ENCODE assay signal across 28 cellular contexts in genomic region chr19:57667220-57667619, GRCh38. TPM values are rescaled to one million over a fixed set of nuclear protein-coding genes. Genes with fewer than 3 reads are reported as not detected.
DNase-seq lines count a peak whose midpoint lies in the region; ATAC-seq, FAIRE-seq and TF ChIP-seq lines count a peak whose summit lies in the region.
"Had no signal": no experiment of that assay in that cellular context is flagged by ENCODE, and none has a peak within 500 bp of the region (broad histone marks: within the 10 kb centered on the region; RNA-seq: fewer than 3 reads in every experiment).

No MANE protein-coding gene starts in this region.

- SMC1A ChIA-PET in GM12878 (lab: Charles Lee; ENCODE audit: uncharacterized antibody, unreplicated experiment), result no interaction called here

- H3K9me3 ChIP-seq in HEK293 (ENCODE audit: control insufficient read depth, insufficient read depth, low read depth, low read length) (no peaks in the 10 kb centered on the region), GM12878 (replicated peaks; ENCODE audit: control insufficient read depth, insufficient read depth, low read length) (no peaks in the 10 kb centered on the region; the same call in 2 of the 3 replicates)

- no peak overlapping the region for H3K9ac ChIP-seq in GM12878 (ENCODE audit: control insufficient read depth, insufficient read depth, low read length)

- ATAC-seq in GM12878 (no peak), GM19395 (IDR thresholded peaks at IDR 0.05; ENCODE audit: unreplicated experiment) (no peak)
- no peak for ATAC-seq in natural killer cell treated with Interleukin-12 subunit alpha and Interleukin-12 subunit beta and Interleukin-15 and Interleukin-18, amount 100 ng/mL, for 72 hours
- ATAC-seq: Panc1 had no signal

- TF ChIP-seq RAD21 in GM12878 (IDR thresholded peaks at IDR 0.05; ENCODE audit: insufficient read depth, low read depth, low read length), result no peak

- POLR2A ChIA-PET in HEK293 (lab: Yijun Ruan, JAX), result no interaction called here
- POLR2A ChIA-PET in GM12878 (lab: Charles Lee), result no interaction called here

- no TSS peak for BruUV-seq in GM12878 (replicated peaks; lab: Mats Ljungman, UMichigan)

- CTCF ChIA-PET in HEK293 (lab: Yijun Ruan, JAX) (interaction anchor here (0.6 to 0.7 kb wide), 2 partner anchors 15 to 107 kb away, joined by 3 read pairs; partner anchors contain the start of gene ZNF551), GM12878 (lab: Yijun Ruan, JAX) (no interaction called here)

- TF ChIP-seq CTCF in HEK293 (tag by site-specific recombination; IDR thresholded peaks at IDR 0.05) (no peak), GM12878 (IDR thresholded peaks at IDR 0.05 in 2 of 3, conservative IDR thresholded peaks at IDR 0.05 in 1 of 3; ENCODE audit: control insufficient read depth in 2 of 3, extremely low read depth in 1 of 3, insufficient read depth in 1 of 3, low read depth in 3 of 3, low read length in 3 of 3) (no peak), neural crest cell (conservative IDR thresholded peaks at IDR 0.05) (no peak)

- intact Hi-C loops in GM12878 (cut with micrococcal nuclease; ENCODE audit: unreplicated experiment), result no loop called here

- DNase-seq in GM12878 (ENCODE audit: low read depth, low spot score) (no peak), neural crest cell (ENCODE audit: low read depth, low spot score) (no peak), NCI-H2081 (lab: John Stamatoyannopoulos, UW) (no peak)
- DNase-seq in natural killer cell treated with Interleukin-12 subunit alpha and Interleukin-12 subunit beta and Interleukin-15 and Interleukin-18, amount 100 ng/mL, for 72 hours (ENCODE audit: low spot score), result no peak
- DNase-seq: C1 segment of cervical spinal cord; CD4-positive, alpha-beta memory T cell; COR-L47; EL; GDM1; H9; HFFc6; IMR-90; NCI-H1048; NCI-H1417; NCI-H1694 treated with DMSO at 0.1 percent for 48 hours; NCI-H2081 treated with DMSO at 0.1 percent for 48 hours; NCI-H2171; NCI-H226; NCI-H510A; NCI-H69; SHP77 had no signal

- FAIRE-seq in GM12878 (lab: Jason Lieb, UNC), result no peak
- FAIRE-seq: GM12891 had no signal

- H3K9me3 Mint-ChIP-seq in neural crest cell, result no peaks in the 10 kb centered on the region
- peaks cover 4% of the 10 kb centered on the region for H3K9me3 Mint-ChIP-seq in natural killer cell treated with Interleukin-12 subunit alpha and Interleukin-12 subunit beta and Interleukin-15 and Interleukin-18, amount 100 ng/mL, for 72 hours
- H3K9me3 Mint-ChIP-seq: H9, HFFc6 had no signal

- RAD21 ChIA-PET in GM12878 (lab: Charles Lee; ENCODE audit: unreplicated experiment), result no interaction called here

- H3K27ac Mint-ChIP-seq in neural crest cell (ENCODE audit: unreplicated experiment), result no peak overlapping the region
- H3K27ac Mint-ChIP-seq in natural killer cell treated with Interleukin-12 subunit alpha and Interleukin-12 subunit beta and Interleukin-15 and Interleukin-18, amount 100 ng/mL, for 72 hours, result no peak overlapping the region
- H3K27ac Mint-ChIP-seq: CD4-positive, alpha-beta memory T cell; H9; HFFc6 had no signal

- H3K36me3 Mint-ChIP-seq in neural crest cell (ENCODE audit: low read depth), result no peaks in the 10 kb centered on the region
- peaks cover 4% of the 10 kb centered on the region for H3K36me3 Mint-ChIP-seq in natural killer cell treated with Interleukin-12 subunit alpha and Interleukin-12 subunit beta and Interleukin-15 and Interleukin-18, amount 100 ng/mL, for 72 hours

- peaks cover 34% of the 10 kb centered on the region for H3K27me3 Mint-ChIP-seq in neural crest cell (ENCODE audit: low read depth)
- H3K27me3 Mint-ChIP-seq in natural killer cell treated with Interleukin-12 subunit alpha and Interleukin-12 subunit beta and Interleukin-15 and Interleukin-18, amount 100 ng/mL, for 72 hours, result peaks cover 15% of the 10 kb centered on the region in 2 donors

- H4K20me1 ChIP-seq in GM12878 (ENCODE audit: control insufficient read depth, insufficient read depth), result no peaks in the 10 kb centered on the region

- no peak for TF ChIP-seq POLR2A in GM12878 (IDR thresholded peaks at IDR 0.05; ENCODE audit: low read depth, low read length)

- peaks cover 8% of the 10 kb centered on the region for H3K4me1 Mint-ChIP-seq in neural crest cell
- peaks cover 0 to 3% of the 10 kb centered on the region in 2 donors for H3K4me1 Mint-ChIP-seq in natural killer cell treated with Interleukin-12 subunit alpha and Interleukin-12 subunit beta and Interleukin-15 and Interleukin-18, amount 100 ng/mL, for 72 hours (ENCODE audit: low read depth in 2 of 2)

- no peaks in the 10 kb centered on the region for H3K79me2 ChIP-seq in GM12878 (ENCODE audit: control insufficient read depth, insufficient read depth, low read length)

- H2AFZ ChIP-seq in GM12878 (ENCODE audit: control insufficient read depth, low read depth, low read length), result no peak overlapping the region

- no peak overlapping the region for H3K4me2 ChIP-seq in GM12878 (ENCODE audit: control insufficient read depth, insufficient read depth)

- peak overlapping the region; percentile 17 for H3K4me3 Mint-ChIP-seq in neural crest cell
- H3K4me3 Mint-ChIP-seq in natural killer cell treated with Interleukin-12 subunit alpha and Interleukin-12 subunit beta and Interleukin-15 and Interleukin-18, amount 100 ng/mL, for 72 hours, result no peak overlapping the region
- H3K4me3 Mint-ChIP-seq: CD4-positive, alpha-beta memory T cell; H9; HFFc6 had no signal

- H3K4me3 ChIP-seq in HEK293 (ENCODE audit: low read depth, low read length) (no peak overlapping the region), GM12878 (no peak overlapping the region)

- H3K27me3 ChIP-seq in GM12878 (replicated peaks in 1 of 2; ENCODE audit: control insufficient read depth in 2 of 2, insufficient read depth in 2 of 2, low read length in 1 of 2), result no peaks in the 10 kb centered on the region; a peak in 1 of 4 replicates

- H3K36me3 ChIP-seq in HEK293 (ENCODE audit: control insufficient read depth in 2 of 2, insufficient read depth in 1 of 2, low read length in 2 of 2) (no peaks in the 10 kb centered on the region), GM12878 (ENCODE audit: control insufficient read depth in 2 of 2, insufficient read depth in 2 of 2, low read length in 1 of 2) (no peaks in the 10 kb centered on the region)

- H3K4me1 ChIP-seq in HEK293 (ENCODE audit: control insufficient read depth, insufficient read depth, low read length) (no peaks in the 10 kb centered on the region), GM12878 (ENCODE audit: control insufficient read depth, insufficient read depth, low read length) (no peaks in the 10 kb centered on the region)

- in situ Hi-C loops in GM12878 (cut with MboI), result no loop called here

- H3K27ac ChIP-seq in HEK293 (ENCODE audit: extremely low read depth, low read depth, low read length) (no peak overlapping the region), GM12878 (ENCODE audit: control insufficient read depth, insufficient read depth) (no peak overlapping the region)
- H3K27ac ChIP-seq: RWPE1 had no signal

- no peak for TF ChIP-seq EP300 in GM12878 (IDR thresholded peaks at IDR 0.05; ENCODE audit: borderline replicate concordance in 1 of 2, control insufficient read depth in 1 of 2, low read depth in 2 of 2, low read length in 2 of 2)

RNA-seq across cellular contexts. Expression of gene ZSCAN4, which starts 1.5 kb away (rescaled TPM):
- total RNA-seq in GM12878 (2013; cell fraction: nucleolus; rRNA removed), result 0.19 TPM in 1 of 2 replicates, not detected in the other
- total RNA-seq in GM12878 (2014; rRNA removed) (not detected in 2 replicates), GM12878 (2014; rRNA removed; fragmentation: Illumina TruSeq; extraction: Trizol) (not detected in 2 replicates), GM12878 (2021) (not detected in 2 replicates), neural crest cell (not detected in 2 replicates)
- polyA plus RNA-seq in GM12878 (2011; ENCODE audit: low read depth), result not detected
- polyA plus RNA-seq in GM12878 (2011; rRNA removed) (0.04 and 0.10 TPM in 2 replicates), GM12878 (2014; fragmentation: Illumina TruSeq; extraction: Trizol) (0.06 TPM in 1 of 2 replicates, not detected in the other), GM12878 (2014; fragmentation: Nextera tagmentation; extraction: Ambion mirVana) (under 1 TPM in 1 of 2 experiments, not detected in 1; 0.04 TPM), GM12878 (2014; rRNA removed) (not detected in 2 replicates), GM12878 (2016; fragmentation: Nextera tagmentation; extraction: Ambion mirVana) (not detected)
- 0.03 TPM in 1 of 2 replicates, not detected in the other for polyA plus RNA-seq in GM12878 (2011; cell fraction: cytosol; rRNA removed)
- 0.07 and 0.10 TPM in 2 replicates for polyA plus RNA-seq in GM12878 (2011; cell fraction: nucleus; rRNA removed)
- polyA plus RNA-seq in GM12878 (2012), result 0.07 TPM in 1 of 2 replicates, not detected in the other
- polyA minus RNA-seq in GM12878 (2011; rRNA and poly(A)+ RNA removed), result not detected in 2 replicates
- polyA minus RNA-seq in GM12878 (2011; cell fraction: cytosol; rRNA and poly(A)+ RNA removed), result not detected in 2 replicates
- not detected in 2 replicates for polyA minus RNA-seq in GM12878 (2011; cell fraction: nucleus; rRNA and poly(A)+ RNA removed)
- not detected for total RNA-seq in natural killer cell treated with Interleukin-12 subunit alpha and Interleukin-12 subunit beta and Interleukin-15 and Interleukin-18, amount 100 ng/mL, for 72 hours
- total RNA-seq: A673; CD4-positive, alpha-beta memory T cell; H9; HFFc6; IMR-90; SK-MEL-5 had no signal
- polyA plus RNA-seq: CD4-positive, alpha-beta memory T cell; IMR-90 had no signal

RNA-seq across cellular contexts. Expression of gene ZNF551, which starts 14.6 kb away (rescaled TPM):
- total RNA-seq in GM12878 (2013; cell fraction: nucleolus; rRNA removed), result 31.7 and 34.2 TPM in 2 replicates
- total RNA-seq in GM12878 (2014; rRNA removed), result 10.7 and 11.4 TPM in 2 replicates
- 11.1 and 11.2 TPM in 2 replicates for total RNA-seq in GM12878 (2014; rRNA removed; fragmentation: Illumina TruSeq; extraction: Trizol)
- 9.0 and 10.3 TPM in 2 replicates for total RNA-seq in GM12878 (2021)
- 5.5 TPM for polyA plus RNA-seq in GM12878 (2011; ENCODE audit: low read depth)
- polyA plus RNA-seq in GM12878 (2011; rRNA removed), result 7.3 and 8.5 TPM in 2 replicates
- 4.5 and 5.0 TPM in 2 replicates for polyA plus RNA-seq in GM12878 (2011; cell fraction: cytosol; rRNA removed)
- 5.0 and 5.2 TPM in 2 replicates for polyA plus RNA-seq in GM12878 (2011; cell fraction: nucleus; rRNA removed)
- polyA plus RNA-seq in GM12878 (2012), result 4.9 and 5.2 TPM in 2 replicates
- polyA plus RNA-seq in GM12878 (2014; fragmentation: Illumina TruSeq; extraction: Trizol), result 7.7 and 9.0 TPM in 2 replicates
- 1 to 10 TPM; 1.8 to 2.0 TPM for polyA plus RNA-seq in GM12878 (2014; fragmentation: Nextera tagmentation; extraction: Ambion mirVana)
- 5.9 and 7.4 TPM in 2 replicates for polyA plus RNA-seq in GM12878 (2014; rRNA removed)
- 1 to 10 TPM; 6.9 to 8.3 TPM for polyA plus RNA-seq in GM12878 (2016; fragmentation: Nextera tagmentation; extraction: Ambion mirVana)
- polyA minus RNA-seq in GM12878 (2011; rRNA and poly(A)+ RNA removed), result 9.9 and 10.0 TPM in 2 replicates
- 3.2 and 4.2 TPM in 2 replicates for polyA minus RNA-seq in GM12878 (2011; cell fraction: cytosol; rRNA and poly(A)+ RNA removed)
- 8.0 and 11.7 TPM in 2 replicates for polyA minus RNA-seq in GM12878 (2011; cell fraction: nucleus; rRNA and poly(A)+ RNA removed)
- total RNA-seq in neural crest cell, result 19.1 and 20.5 TPM in 2 replicates
- total RNA-seq in natural killer cell treated with Interleukin-12 subunit alpha and Interleukin-12 subunit beta and Interleukin-15 and Interleukin-18, amount 100 ng/mL, for 72 hours, result 10 to 100 TPM in 1 of 2 donors, 1 to 10 TPM in 1; 6.6 to 13.5 TPM

RNA-seq across cellular contexts. Expression of gene ZNF211, which starts 34.3 kb away (rescaled TPM):
- 19.8 and 20.5 TPM in 2 replicates for total RNA-seq in GM12878 (2013; cell fraction: nucleolus; rRNA removed)
- 10.7 and 11.1 TPM in 2 replicates for total RNA-seq in GM12878 (2014; rRNA removed)
- total RNA-seq in GM12878 (2014; rRNA removed; fragmentation: Illumina TruSeq; extraction: Trizol), result 9.6 and 9.8 TPM in 2 replicates
- total RNA-seq in GM12878 (2021), result 8.6 and 9.4 TPM in 2 replicates
- polyA plus RNA-seq in GM12878 (2011; ENCODE audit: low read depth), result 9.4 TPM
- polyA plus RNA-seq in GM12878 (2011; rRNA removed), result 20.6 and 22.0 TPM in 2 replicates
- 11.2 and 12.7 TPM in 2 replicates for polyA plus RNA-seq in GM12878 (2011; cell fraction: cytosol; rRNA removed)
- 21.5 and 34.9 TPM in 2 replicates for polyA plus RNA-seq in GM12878 (2011; cell fraction: nucleus; rRNA removed)
- 8.0 and 10.3 TPM in 2 replicates for polyA plus RNA-seq in GM12878 (2012)
- 9.3 and 12.2 TPM in 2 replicates for polyA plus RNA-seq in GM12878 (2014; fragmentation: Illumina TruSeq; extraction: Trizol)
- polyA plus RNA-seq in GM12878 (2014; fragmentation: Nextera tagmentation; extraction: Ambion mirVana), result 1 to 10 TPM; 2.1 to 3.6 TPM
- 8.5 and 9.1 TPM in 2 replicates for polyA plus RNA-seq in GM12878 (2014; rRNA removed)
- 10 to 100 TPM in 1 of 2 experiments, 1 to 10 TPM in 1; 6.7 to 10.3 TPM for polyA plus RNA-seq in GM12878 (2016; fragmentation: Nextera tagmentation; extraction: Ambion mirVana)
- 10.6 and 14.8 TPM in 2 replicates for polyA minus RNA-seq in GM12878 (2011; rRNA and poly(A)+ RNA removed)
- polyA minus RNA-seq in GM12878 (2011; cell fraction: cytosol; rRNA and poly(A)+ RNA removed), result 4.5 and 4.9 TPM in 2 replicates
- 18.4 and 23.5 TPM in 2 replicates for polyA minus RNA-seq in GM12878 (2011; cell fraction: nucleus; rRNA and poly(A)+ RNA removed)
- total RNA-seq in neural crest cell, result 22.9 and 23.4 TPM in 2 replicates
- 10 to 100 TPM in 1 of 2 donors, 1 to 10 TPM in 1; 9.9 to 12.4 TPM for total RNA-seq in natural killer cell treated with Interleukin-12 subunit alpha and Interleukin-12 subunit beta and Interleukin-15 and Interleukin-18, amount 100 ng/mL, for 72 hours

RNA-seq across cellular contexts. Expression of gene ZNF154, which starts 41.8 kb away (rescaled TPM):
- total RNA-seq in GM12878 (2013; cell fraction: nucleolus; rRNA removed), result 26.2 and 26.9 TPM in 2 replicates
- total RNA-seq in GM12878 (2014; rRNA removed), result 0.73 and 0.93 TPM in 2 replicates
- 1.0 and 1.1 TPM in 2 replicates for total RNA-seq in GM12878 (2014; rRNA removed; fragmentation: Illumina TruSeq; extraction: Trizol)
- total RNA-seq in GM12878 (2021), result 1.0 and 1.1 TPM in 2 replicates
- 1.7 TPM for polyA plus RNA-seq in GM12878 (2011; ENCODE audit: low read depth)
- 1.7 and 2.0 TPM in 2 replicates for polyA plus RNA-seq in GM12878 (2011; rRNA removed)
- 0.90 and 1.0 TPM in 2 replicates for polyA plus RNA-seq in GM12878 (2011; cell fraction: cytosol; rRNA removed)
- 3.1 and 3.9 TPM in 2 replicates for polyA plus RNA-seq in GM12878 (2011; cell fraction: nucleus; rRNA removed)
- 1.8 and 2.1 TPM in 2 replicates for polyA plus RNA-seq in GM12878 (2012)
- 1.0 and 1.2 TPM in 2 replicates for polyA plus RNA-seq in GM12878 (2014; fragmentation: Illumina TruSeq; extraction: Trizol)
- polyA plus RNA-seq in GM12878 (2014; fragmentation: Nextera tagmentation; extraction: Ambion mirVana), result under 1 TPM; 0.22 to 0.23 TPM
- polyA plus RNA-seq in GM12878 (2014; rRNA removed), result 1.2 and 1.9 TPM in 2 replicates
- 1 to 10 TPM in 1 of 2 experiments, under 1 TPM in 1; 0.74 to 1.1 TPM for polyA plus RNA-seq in GM12878 (2016; fragmentation: Nextera tagmentation; extraction: Ambion mirVana)
- polyA minus RNA-seq in GM12878 (2011; rRNA and poly(A)+ RNA removed), result 2.0 and 2.4 TPM in 2 replicates
- 0.62 and 0.80 TPM in 2 replicates for polyA minus RNA-seq in GM12878 (2011; cell fraction: cytosol; rRNA and poly(A)+ RNA removed)
- polyA minus RNA-seq in GM12878 (2011; cell fraction: nucleus; rRNA and poly(A)+ RNA removed), result 2.2 and 3.0 TPM in 2 replicates
- total RNA-seq in neural crest cell, result 25.6 and 26.2 TPM in 2 replicates
- 1 to 10 TPM in 1 of 2 donors, under 1 TPM in 1; 0.81 to 1.3 TPM for total RNA-seq in natural killer cell treated with Interleukin-12 subunit alpha and Interleukin-12 subunit beta and Interleukin-15 and Interleukin-18, amount 100 ng/mL, for 72 hours

RNA-seq across cellular contexts. Expression of gene ZNF134, which starts 53.2 kb away (rescaled TPM):
- 26.0 and 35.0 TPM in 2 replicates for total RNA-seq in GM12878 (2013; cell fraction: nucleolus; rRNA removed)
- total RNA-seq in GM12878 (2014; rRNA removed), result 14.3 and 17.6 TPM in 2 replicates
- total RNA-seq in GM12878 (2014; rRNA removed; fragmentation: Illumina TruSeq; extraction: Trizol), result 9.8 and 10.0 TPM in 2 replicates
- 10.8 and 13.2 TPM in 2 replicates for total RNA-seq in GM12878 (2021)
- 9.0 TPM for polyA plus RNA-seq in GM12878 (2011; ENCODE audit: low read depth)
- polyA plus RNA-seq in GM12878 (2011; rRNA removed), result 6.9 and 8.3 TPM in 2 replicates
- polyA plus RNA-seq in GM12878 (2011; cell fraction: cytosol; rRNA removed), result 6.6 TPM in 2 replicates
- 6.5 and 6.8 TPM in 2 replicates for polyA plus RNA-seq in GM12878 (2011; cell fraction: nucleus; rRNA removed)
- polyA plus RNA-seq in GM12878 (2012), result 8.3 and 9.2 TPM in 2 replicates
- polyA plus RNA-seq in GM12878 (2014; fragmentation: Illumina TruSeq; extraction: Trizol), result 7.9 and 9.5 TPM in 2 replicates
- 1 to 10 TPM; 1.6 to 2.6 TPM for polyA plus RNA-seq in GM12878 (2014; fragmentation: Nextera tagmentation; extraction: Ambion mirVana)
- 10.6 and 12.2 TPM in 2 replicates for polyA plus RNA-seq in GM12878 (2014; rRNA removed)
- 10 to 100 TPM in 1 of 2 experiments, 1 to 10 TPM in 1; 9.7 to 10.5 TPM for polyA plus RNA-seq in GM12878 (2016; fragmentation: Nextera tagmentation; extraction: Ambion mirVana)
- 7.1 and 10.2 TPM in 2 replicates for polyA minus RNA-seq in GM12878 (2011; rRNA and poly(A)+ RNA removed)
- 2.1 and 2.8 TPM in 2 replicates for polyA minus RNA-seq in GM12878 (2011; cell fraction: cytosol; rRNA and poly(A)+ RNA removed)
- polyA minus RNA-seq in GM12878 (2011; cell fraction: nucleus; rRNA and poly(A)+ RNA removed), result 7.7 and 9.7 TPM in 2 replicates
- total RNA-seq in neural crest cell, result 31.7 and 32.1 TPM in 2 replicates
- 10 to 100 TPM; 11.3 to 11.6 TPM for total RNA-seq in natural killer cell treated with Interleukin-12 subunit alpha and Interleukin-12 subunit beta and Interleukin-15 and Interleukin-18, amount 100 ng/mL, for 72 hours

Comparison
In these comparisons a context has a peak if more than half of its experiments do, and no peak if none do; other contexts are left out.
1. Of the 9 proteins assayed by ChIP-seq in both HEK293 and GM12878: peak only in HEK293: none; only in GM12878: none; in both: REST; in neither: 8.